ENCODE assay signal across 9 cellular contexts in the genomic region with DNA sequence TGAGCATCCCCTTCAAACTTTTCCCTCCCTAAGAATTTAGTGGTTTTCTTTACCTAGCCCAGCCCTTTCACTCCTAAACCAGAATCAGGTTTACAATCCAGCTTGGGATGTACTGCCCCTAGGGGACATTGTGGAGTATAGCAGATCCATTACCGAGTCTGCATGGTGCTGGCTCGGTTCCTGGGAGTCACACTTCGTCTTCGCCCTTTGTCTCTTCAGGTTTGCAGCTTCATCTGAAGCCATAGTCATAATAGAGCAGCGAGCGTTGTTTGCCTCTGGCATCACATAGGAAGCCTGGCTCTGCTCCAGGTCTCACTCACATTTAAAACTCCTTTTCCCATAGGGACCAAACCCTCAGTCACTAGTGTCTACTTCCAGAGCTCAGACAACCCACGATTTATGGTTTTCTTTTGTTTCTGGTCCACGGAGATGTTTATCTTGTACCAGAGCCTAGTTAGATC. TPM values are rescaled to one million over a fixed set of nuclear protein-coding genes. Genes with fewer than 3 reads are reported as not detected.
DNase-seq lines count a peak whose midpoint lies in the region; ATAC-seq and TF ChIP-seq lines count a peak whose summit lies in the region.
"Had no signal": no experiment of that assay in that cellular context is flagged by ENCODE, and none has a peak within 500 bp of the region (broad histone marks: within the 10 kb centered on the region; RNA-seq: fewer than 3 reads in every experiment).

No MANE protein-coding gene starts in this region.

- no peak overlapping the region for H3K27ac ChIP-seq in right atrium auricular region

- H3K36me3 Mint-ChIP-seq in activated CD8-positive, alpha-beta T cell treated with anti-CD3 and anti-CD28 coated beads for 36 hours (ENCODE audit: low read depth), result no peaks in the 10 kb centered on the region
- H3K36me3 Mint-ChIP-seq in stimulated activated memory B cell treated with anti-CD40 and anti-IgM and Interleukin-4, amounts not matched to agents 10 μg/mL and 1 μg/mL and 100 μg/mL, for 72 hours, result no peaks in the 10 kb centered on the region
- H3K36me3 Mint-ChIP-seq: T-cell had no signal

- no peaks in the 10 kb centered on the region for H3K27me3 ChIP-seq in right atrium auricular region

- no peak overlapping the region for H3K4me3 Mint-ChIP-seq in activated CD8-positive, alpha-beta T cell treated with anti-CD3 and anti-CD28 coated beads for 36 hours
- H3K4me3 Mint-ChIP-seq in stimulated activated memory B cell treated with anti-CD40 and anti-IgM and Interleukin-4, amounts not matched to agents 10 μg/mL and 1 μg/mL and 100 μg/mL, for 72 hours, result no peak overlapping the region
- H3K4me3 Mint-ChIP-seq: T-cell had no signal

- CTCF ChIA-PET in activated CD8-positive, alpha-beta T cell treated with anti-CD3 and anti-CD28 coated beads for 36 hours (lab: Charles Lee), result interaction anchor here (0.5 to 2.2 kb wide), 10 partner anchors 11 to 1318 kb away, joined by 3 to 14 read pairs (median 4); no protein-coding TSS in a partner anchor

- peaks cover 4% of the 10 kb centered on the region for H3K4me1 Mint-ChIP-seq in activated CD8-positive, alpha-beta T cell treated with anti-CD3 and anti-CD28 coated beads for 36 hours (ENCODE audit: low read depth)
- peaks cover 9% of the 10 kb centered on the region for H3K4me1 Mint-ChIP-seq in stimulated activated memory B cell treated with anti-CD40 and anti-IgM and Interleukin-4, amounts not matched to agents 10 μg/mL and 1 μg/mL and 100 μg/mL, for 72 hours

- in situ Hi-C loops in Caki2 (cut with HindIII; ENCODE audit: low pct_unique_long_range_greater_than_20kb, low sequenced_read_pairs), result no loop called here

- ATAC-seq in GM19035 (IDR thresholded peaks at IDR 0.05; ENCODE audit: unreplicated experiment) (peak; percentile 92), HG03064 (IDR thresholded peaks at IDR 0.05; ENCODE audit: low read depth, unreplicated experiment) (peak; percentile 92)
- ATAC-seq in activated CD8-positive, alpha-beta T cell treated with anti-CD3 and anti-CD28 coated beads for 36 hours, result peak; percentile 64
- ATAC-seq in stimulated activated memory B cell treated with anti-CD40 and anti-IgM and Interleukin-4, amounts not matched to agents 10 μg/mL and 1 μg/mL and 100 μg/mL, for 72 hours, result peak; percentile 76

- POLR2A ChIA-PET in activated CD8-positive, alpha-beta T cell treated with anti-CD3 and anti-CD28 coated beads for 36 hours (lab: Charles Lee), result no interaction called here

- TF ChIP-seq CTCF in activated CD8-positive, alpha-beta T cell treated with anti-CD3 and anti-CD28 coated beads for 36 hours (IDR thresholded peaks at IDR 0.05), result peak; percentile 62
- TF ChIP-seq CTCF in right atrium auricular region (IDR thresholded peaks at IDR 0.05), result peak; percentile 39 to 70

- H3K4me3 ChIP-seq in right atrium auricular region, result no peak overlapping the region

- peaks cover 18% of the 10 kb centered on the region for H3K27me3 Mint-ChIP-seq in activated CD8-positive, alpha-beta T cell treated with anti-CD3 and anti-CD28 coated beads for 36 hours
- peaks cover 20% of the 10 kb centered on the region for H3K27me3 Mint-ChIP-seq in stimulated activated memory B cell treated with anti-CD40 and anti-IgM and Interleukin-4, amounts not matched to agents 10 μg/mL and 1 μg/mL and 100 μg/mL, for 72 hours

- H3K36me3 ChIP-seq in right atrium auricular region, result no peaks in the 10 kb centered on the region

- H3K9me3 Mint-ChIP-seq in activated CD8-positive, alpha-beta T cell treated with anti-CD3 and anti-CD28 coated beads for 36 hours, result no peaks in the 10 kb centered on the region
- no peaks in the 10 kb centered on the region for H3K9me3 Mint-ChIP-seq in stimulated activated memory B cell treated with anti-CD40 and anti-IgM and Interleukin-4, amounts not matched to agents 10 μg/mL and 1 μg/mL and 100 μg/mL, for 72 hours

- H3K4me1 ChIP-seq in right atrium auricular region, result no peaks in the 10 kb centered on the region

- peak; percentile 21 for DNase-seq in Caki2 (ENCODE audit: low read depth)
- peak; percentile 90 for DNase-seq in NCI-H2029 (lab: John Stamatoyannopoulos, UW)
- DNase-seq in activated CD8-positive, alpha-beta T cell treated with anti-CD3 and anti-CD28 coated beads for 36 hours, result peak; percentile 4
- no peak for DNase-seq in right atrium auricular region (ENCODE audit: low spot score)
- no peak for DNase-seq in posterior vena cava (ENCODE audit: low spot score)
- DNase-seq: T-cell had no signal

- H3K27ac Mint-ChIP-seq in activated CD8-positive, alpha-beta T cell treated with anti-CD3 and anti-CD28 coated beads for 36 hours, result no peak overlapping the region
- H3K27ac Mint-ChIP-seq in stimulated activated memory B cell treated with anti-CD40 and anti-IgM and Interleukin-4, amounts not matched to agents 10 μg/mL and 1 μg/mL and 100 μg/mL, for 72 hours, result no peak overlapping the region
- H3K27ac Mint-ChIP-seq: T-cell had no signal

- H3K9me3 ChIP-seq in right atrium auricular region, result no peaks in the 10 kb centered on the region

- intact Hi-C loops in activated CD8-positive, alpha-beta T cell treated with anti-CD3 and anti-CD28 coated beads for 36 hours (cut with micrococcal nuclease), result no loop called here
- intact Hi-C loops in posterior vena cava (cut with DNase I), result no loop called here

RNA-seq across cellular contexts. Expression of a gene that starts 16.8 kb away (rescaled TPM):
- total RNA-seq in Caki2 (2014; rRNA removed; shearing (Covaris generic); ENCODE audit: low replicate concordance), result 9.3 and 12.2 TPM in 2 replicates
- not detected for total RNA-seq in activated CD8-positive, alpha-beta T cell treated with anti-CD3 and anti-CD28 coated beads for 36 hours
- total RNA-seq in right atrium auricular region, result 1 to 10 TPM in 1 of 2 donors, under 1 TPM in 1; 0.63 to 1.2 TPM
- total RNA-seq in posterior vena cava, result under 1 TPM; 0.23 to 0.38 TPM
- total RNA-seq: T-cell had no signal

Comparison
In these comparisons a context has a peak if more than half of its experiments do, and no peak if none do; other contexts are left out.
1. DNase-seq: peak in Caki2 (single experiment), NCI-H2029 (single experiment) and activated CD8-positive, alpha-beta T cell treated with anti-CD3 and anti-CD28 coated beads for 36 hours (single experiment); none in right atrium auricular region (single experiment) and posterior vena cava (single experiment).
2. Peak in every context shown above with its lines, with median percentiles within 50 percentile points of each other: ATAC-seq.